Comparison of ENCODE assay signal across 10 cellular contexts in genomic region chr4:101123231-101123630, GRCh38.
"Had no signal": no experiment of that assay in that cellular context is flagged by ENCODE, and none has a peak within 500 bp of the region (broad histone marks: within the 10 kb centered on the region; RNA-seq: fewer than 3 reads in every experiment).

No MANE protein-coding gene starts in this region.

- H3K27ac Mint-ChIP-seq: activated naive CD8-positive, alpha-beta T cell treated with anti-CD3 and anti-CD28 coated beads, Interleukin-2, amount 10 ng/mL, durations not matched to agents 7 days and 5 days; T-helper 2 cell treated with Interferon-gamma antibody and Interleukin-4, amounts not matched to agents 5 μg/mL and 100 μg/mL, for 36 hours had no signal

- H3K27me3 Mint-ChIP-seq: activated naive CD8-positive, alpha-beta T cell treated with anti-CD3 and anti-CD28 coated beads, Interleukin-2, amount 10 ng/mL, durations not matched to agents 7 days and 5 days had no signal

- DNase-seq: activated CD4-positive, alpha-beta T cell treated with anti-CD3 and anti-CD28 coated beads for 48 hours; activated CD8-positive, alpha-beta memory T cell treated with anti-CD3 and anti-CD28 coated beads for 24 hours; activated effector memory CD4-positive, alpha-beta T cell treated with anti-CD3 and anti-CD28 coated beads, Interleukin-2, amount 50 U/mL, for 16 hours; activated naive CD8-positive, alpha-beta T cell treated with anti-CD3 and anti-CD28 coated beads, Interleukin-2, amount 10 ng/mL, durations not matched to agents 7 days and 5 days; aorta; stimulated activated CD4-positive, alpha-beta T cell treated with anti-CD3 and anti-CD28 coated beads, Interleukin-15, amount 100 ng/mL, for 24 hours; stimulated activated CD4-positive, alpha-beta T cell treated with anti-CD3 and anti-CD28 coated beads, Interleukin-4, amount 100 ng/mL, for 24 hours had no signal

- H3K4me3 Mint-ChIP-seq: activated naive CD8-positive, alpha-beta T cell treated with anti-CD3 and anti-CD28 coated beads, Interleukin-2, amount 10 ng/mL, durations not matched to agents 7 days and 5 days; T-helper 2 cell treated with Interferon-gamma antibody and Interleukin-4, amounts not matched to agents 5 μg/mL and 100 μg/mL, for 36 hours had no signal

- H3K27ac ChIP-seq: gastroesophageal sphincter, neutrophil had no signal

- H3K9me3 Mint-ChIP-seq: T-helper 2 cell treated with Interferon-gamma antibody and Interleukin-4, amounts not matched to agents 5 μg/mL and 100 μg/mL, for 36 hours had no signal
